ENCODE assay signal across 8 cellular contexts in genomic region chr14:51094901-51095853, GRCh38. TPM values are rescaled to one million over a fixed set of nuclear protein-coding genes. Genes with fewer than 3 reads are reported as not detected.
DNase-seq lines count a peak whose midpoint lies in the region; ATAC-seq and TF ChIP-seq lines count a peak whose summit lies in the region.

Gene TRIM9, minus strand, starts transcription at chr14:51095105. Its CDS starts 166 bp downstream, at chr14:51094939.

- no peak for TF ChIP-seq EP300 in upper lobe of left lung (IDR thresholded peaks at IDR 0.05)

- DNase-seq in NCI-H146 treated with DMSO at 0.1 percent for 48 hours (lab: John Stamatoyannopoulos, UW; ENCODE audit: unreplicated experiment) = peak; percentile 97
- DNase-seq in T-helper 17 cell = peak; percentile 61 to 79 (median 74)
- DNase-seq in left ventricle myocardium superior = peak; percentile 94
- DNase-seq in posterior vena cava (ENCODE audit: low spot score) = peak; percentile 97
- DNase-seq in upper lobe of left lung = peak; percentile 92 to 98

- peak within 1 kb of the TSS; percentile 67 for H3K27ac Mint-ChIP-seq in T-helper 17 cell

- intact Hi-C loops in left ventricle myocardium superior (cut with micrococcal nuclease) (no loop called here), posterior vena cava (cut with DNase I) (no loop called here)

- H3K27ac ChIP-seq in angular gyrus (ENCODE audit: low read depth, low read length) (peak within 1 kb of the TSS; percentile 98), upper lobe of left lung (peak within 1 kb of the TSS in 3 of 4 donors; percentile 18 to 57 (median 37))

- peaks cover 33% of the 10 kb centered on the region for H3K27me3 Mint-ChIP-seq in T-helper 17 cell

- H3K4me3 ChIP-seq in upper lobe of left lung = peak within 1 kb of the TSS; percentile 60 to 83 (median 64)

- H3K27me3 ChIP-seq in upper lobe of left lung = peaks cover 0 to 17% (median 9%) of the 10 kb centered on the region in 4 donors

- peaks cover 4% of the 10 kb centered on the region for H3K36me3 Mint-ChIP-seq in T-helper 17 cell (ENCODE audit: low read depth)

- peak within 1 kb of the TSS; percentile 92 for H3K4me3 Mint-ChIP-seq in T-helper 17 cell

- no peaks in the 10 kb centered on the region for H3K36me3 ChIP-seq in upper lobe of left lung

- TF ChIP-seq POLR2A in upper lobe of left lung (IDR thresholded peaks at IDR 0.05) = no peak

- H3K4me1 Mint-ChIP-seq in T-helper 17 cell = peaks cover 20% of the 10 kb centered on the region

- ATAC-seq in GM18498 (IDR thresholded peaks at IDR 0.05; ENCODE audit: unreplicated experiment) (peak; percentile 99), HG02885 (IDR thresholded peaks at IDR 0.05; ENCODE audit: poor library complexity, unreplicated experiment) (peak; percentile 98), T-helper 17 cell (peak; percentile 96), left ventricle myocardium superior (peak; percentile 98), upper lobe of left lung (ENCODE audit: low FRiP score in 2 of 2) (peak; percentile 96)

- peaks cover 26 to 30% (median 27%) of the 10 kb centered on the region in 4 donors for H3K4me1 ChIP-seq in upper lobe of left lung

- WGBS in upper lobe of left lung, 2 donors = 2% methylated on average over 22 to 58 of the region's 83 CpGs

- TF ChIP-seq CTCF in upper lobe of left lung (IDR thresholded peaks at IDR 0.05) = no peak

- H3K9me3 ChIP-seq in T-helper 17 cell (ENCODE audit: control insufficient read depth, low read length, poor library complexity, severe bottlenecking) (no peaks in the 10 kb centered on the region), upper lobe of left lung (no peaks in the 10 kb centered on the region)

RNA-seq across cellular contexts. Expression of gene TRIM9, which starts in this region (rescaled TPM):
- under 1 TPM; 0.07 to 0.16 TPM for total RNA-seq in T-helper 17 cell
- 0.42 TPM for total RNA-seq in left ventricle myocardium superior
- total RNA-seq in posterior vena cava = 1 to 10 TPM; 2.0 to 2.7 TPM
- 1 to 10 TPM in 2 of 6 donors, under 1 TPM in 4; 0.30 to 3.1 (median 0.78) TPM for total RNA-seq in upper lobe of left lung

Comparison
In these comparisons a context has a peak if more than half of its experiments do, and no peak if none do; other contexts are left out.
1. Peak in every context shown above with its lines: DNase-seq, ATAC-seq, H3K4me3 ChIP-seq and H3K27ac ChIP-seq.
2. Peak in DNase-seq and ATAC-seq in T-helper 17 cell; RNA of the gene not detected or under 1 TPM.
3. Peak in DNase-seq and ATAC-seq in left ventricle myocardium superior; RNA of the gene not detected or under 1 TPM.